7 cellular contexts compared by ENCODE assay signal in genomic region chr6:31366693-31367470, GRCh38. TPM values are rescaled to one million over a fixed set of nuclear protein-coding genes. Genes with fewer than 3 reads are reported as not detected.
DNase-seq lines count a peak whose midpoint lies in the region; ATAC-seq, FAIRE-seq and TF ChIP-seq lines count a peak whose summit lies in the region.

No MANE protein-coding gene starts in this region.

- DNase-seq in NCI-H446 (lab: John Stamatoyannopoulos, UW) (peak; percentile 69 to 87), colonic mucosa (peak; percentile 94), HepG2 (ENCODE audit: low spot score) (peak; percentile 80)
- DNase-seq in activated CD4-positive, alpha-beta T cell treated with anti-CD3 and anti-CD28 coated beads for 48 hours = peak; percentile 93
- peak; percentile 83 to 88 for DNase-seq in stimulated activated CD4-positive, alpha-beta T cell treated with anti-CD3 and anti-CD28 coated beads, Interleukin-2, amount 100 ng/mL, for 48 hours

- peak; percentile 60 for ATAC-seq in HG03066 (IDR thresholded peaks at IDR 0.05; ENCODE audit: low read depth, unreplicated experiment)
- ATAC-seq in HepG2 = peak; percentile 100

- no peaks in the 10 kb centered on the region for H3K79me2 ChIP-seq in HepG2 (ENCODE audit: insufficient read depth, low read length)

- H3K27ac ChIP-seq in colonic mucosa = no peak overlapping the region
- no peak overlapping the region for H3K27ac ChIP-seq in HepG2 (ENCODE audit: extremely low read length, insufficient read depth, low read length)

- TF ChIP-seq EP300 in HepG2 (IDR thresholded peaks at IDR 0.05; ENCODE audit: low read depth in 2 of 2, low read length in 2 of 2) (no peak), HepG2 (CRISPR knock-in tag; IDR thresholded peaks at IDR 0.05; ENCODE audit: borderline replicate concordance) (no peak)

- peak overlapping the region; percentile 3 for H3K4me3 ChIP-seq in colonic mucosa
- H3K4me3 ChIP-seq in HepG2 (replicated peaks in 1 of 3; ENCODE audit: insufficient read depth in 1 of 3, low read depth in 2 of 3, low read length in 3 of 3) = peak overlapping the region in 1 of 3 experiments; percentile 47; a peak in 1 of 6 replicates

- TF ChIP-seq POLR2A in HepG2 (IDR thresholded peaks at IDR 0.05; ENCODE audit: insufficient read depth in 1 of 2, low read depth in 2 of 2, low read length in 2 of 2) = no peak

- no peak overlapping the region for H2AFZ ChIP-seq in HepG2 (ENCODE audit: low read length)

- peak; percentile 84 for FAIRE-seq in HepG2 (lab: Jason Lieb, UNC)

- H3K9me3 ChIP-seq in colonic mucosa (no peaks in the 10 kb centered on the region), HepG2 (ENCODE audit: low read length) (no peaks in the 10 kb centered on the region)

- CTCF ChIA-PET in HepG2 (lab: Yijun Ruan, JAX; ENCODE audit: low intra/inter-chr PET ratio, low total read pairs) = interaction anchor here (0.7 to 5.7 kb wide), 4 partner anchors 9 to 229 kb away, joined by 3 to 67 read pairs (median 15); no protein-coding TSS in a partner anchor

- in situ Hi-C loops in HepG2 (cut with HindIII; ENCODE audit: extremely low pct_ligation_motif_present, low pct_unique_long_range_greater_than_20kb) = loop anchor here (5.0 to 25.0 kb wide), 3 partner anchors 175 to 1480 kb away; partner anchors contain the start of gene PSORS1C2

- no TSS peak for BruUV-seq in HepG2 (replicated peaks; lab: Mats Ljungman, UMichigan)

- intact Hi-C loops in colonic mucosa (cut with DNase I) (loop anchor here (2.0 to 5.0 kb wide), 3 partner anchors 100 to 230 kb away; partner anchors contain the start of gene PSORS1C2), HepG2 (cut with micrococcal nuclease; ENCODE audit: unreplicated experiment) (loop anchor here (1.0 to 2.0 kb wide), 3 partner anchors 94 to 230 kb away; partner anchors contain the start of gene HLA-C)

- POLR2A ChIA-PET in HepG2 (lab: Yijun Ruan, JAX) = interaction anchor here (0.9 to 1.5 kb wide), 6 partner anchors 156 to 230 kb away, joined by 3 to 20 read pairs (median 3); no protein-coding TSS in a partner anchor

- H3K9ac ChIP-seq in colonic mucosa (ENCODE audit: low read depth in 2 of 2, low read length in 2 of 2) (peak overlapping the region; percentile 26 to 46), HepG2 (ENCODE audit: insufficient read depth, low read depth, low read length) (no peak overlapping the region)

- H4K20me1 ChIP-seq in HepG2 (ENCODE audit: insufficient read depth, low read length) = no peaks in the 10 kb centered on the region

- TF ChIP-seq RAD21 in HepG2 (CRISPR knock-in tag; IDR thresholded peaks at IDR 0.05) = peak; percentile 99

- no peaks in the 10 kb centered on the region for H3K27me3 ChIP-seq in colonic mucosa
- peaks cover 2 to 20% of the 10 kb centered on the region in 2 experiments; a peak in 4 of 5 replicates for H3K27me3 ChIP-seq in HepG2 (ENCODE audit: control insufficient read depth in 1 of 2, insufficient read depth in 2 of 2, low read length in 2 of 2)

- H3K4me2 ChIP-seq in HepG2 (ENCODE audit: low read depth, low read length) = peak overlapping the region; percentile 70

- H3K36me3 ChIP-seq in colonic mucosa (no peaks in the 10 kb centered on the region), HepG2 (replicated peaks in 1 of 2; ENCODE audit: control insufficient read depth in 1 of 2, insufficient read depth in 2 of 2, low read length in 2 of 2) (no peaks in the 10 kb centered on the region)

- H3K4me1 ChIP-seq in colonic mucosa (no peaks in the 10 kb centered on the region), HepG2 (ENCODE audit: insufficient read depth, low read length) (0 out of 2 replicates have a peak, but pooled peaks cover 9% of the 10 kb centered on the region)

- TF ChIP-seq CTCF in GM12874 (IDR thresholded peaks at IDR 0.05; ENCODE audit: insufficient read depth, low read depth, low read length) (peak; percentile 95), colonic mucosa (IDR thresholded peaks at IDR 0.05) (peak; percentile 80), HepG2 (CRISPR knock-in tag; IDR thresholded peaks at IDR 0.05) (peak; percentile 98)

- WGBS in HepG2 (ENCODE audit: low lambda C conversion rate) = 6% methylated on average over 25 of the region's 30 CpGs

TF ChIP-seq in HepG2, 621 proteins besides CTCF, POLR2A, EP300 and RAD21 (continues in another document):
- TF ChIP-seq FOXP1 (IDR thresholded peaks at IDR 0.05) = no peak
- no peak for TF ChIP-seq FOXP1 (CRISPR knock-in tag; IDR thresholded peaks at IDR 0.05)
- TF ChIP-seq TOE1 (CRISPR knock-in tag; IDR thresholded peaks at IDR 0.05) = no peak
- TF ChIP-seq ZNF501 (CRISPR knock-in tag; IDR thresholded peaks at IDR 0.05) = no peak
- peak; percentile 88; the same call in 1 of the 2 replicates for TF ChIP-seq ZNF580 (CRISPR knock-in tag; IDR thresholded peaks at IDR 0.05; ENCODE audit: borderline replicate concordance, low read depth)
- TF ChIP-seq ZNF615 (CRISPR knock-in tag; IDR thresholded peaks at IDR 0.05; ENCODE audit: borderline replicate concordance) = no peak
- peak; percentile 51 for TF ChIP-seq ZFP91 (CRISPR knock-in tag; IDR thresholded peaks at IDR 0.05; ENCODE audit: borderline replicate concordance)
- no peak for TF ChIP-seq GATA4 (IDR thresholded peaks at IDR 0.05; ENCODE audit: borderline replicate concordance, low read depth)

RNA-seq across cellular contexts. Expression of gene HLA-B, which starts 9.9 kb away (rescaled TPM):
- total RNA-seq in colonic mucosa (1,000 to 10,000 TPM; 1,153 to 3,111 TPM), HepG2 (2016; rRNA removed; fragmentation: Illumina TruSeq; extraction: Trizol) (15.5 and 35.3 TPM in 2 replicates)
- total RNA-seq in HepG2 (2016; cell fraction: cytosol; rRNA removed; fragmentation: Illumina TruSeq; extraction: Trizol; ENCODE audit: low read depth) = 4.5 and 5.9 TPM in 2 replicates
- 21.5 and 54.7 TPM in 2 replicates for total RNA-seq in HepG2 (2016; cell fraction: insoluble cytoplasmic fraction; rRNA removed; fragmentation: Illumina TruSeq; extraction: Trizol)
- total RNA-seq in HepG2 (2016; cell fraction: membrane; rRNA removed; fragmentation: Illumina TruSeq; extraction: Trizol) = 7.5 and 8.0 TPM in 2 replicates
- total RNA-seq in HepG2 (2016; cell fraction: nucleus; rRNA removed; fragmentation: Illumina TruSeq; extraction: Trizol) = 40.3 and 68.5 TPM in 2 replicates
- polyA plus RNA-seq in HepG2 (2011; rRNA removed) = 88.9 and 228 TPM in 2 replicates
- 88.0 and 248 TPM in 2 replicates for polyA plus RNA-seq in HepG2 (2011; cell fraction: cytosol; rRNA removed)
- 72.3 and 226 TPM in 2 replicates for polyA plus RNA-seq in HepG2 (2011; cell fraction: nucleus; rRNA removed)
- 132 and 223 TPM in 2 replicates for polyA plus RNA-seq in HepG2 (2012)
- polyA plus RNA-seq in HepG2 (2016; cell fraction: cytosol; fragmentation: Illumina TruSeq; extraction: Trizol; ENCODE audit: low read depth) = 8.8 and 12.2 TPM in 2 replicates
- polyA plus RNA-seq in HepG2 (2016; cell fraction: insoluble cytoplasmic fraction; fragmentation: Illumina TruSeq; extraction: Trizol; ENCODE audit: low read depth) = 21.0 and 27.1 TPM in 2 replicates
- 7.9 and 9.2 TPM in 2 replicates for polyA plus RNA-seq in HepG2 (2016; cell fraction: membrane; fragmentation: Illumina TruSeq; extraction: Trizol; ENCODE audit: low read depth)
- 79.7 and 85.9 TPM in 2 replicates for polyA plus RNA-seq in HepG2 (2016; cell fraction: nucleus; fragmentation: Illumina TruSeq; extraction: Trizol; ENCODE audit: insufficient read depth, low read depth)
- polyA minus RNA-seq in HepG2 (2011; rRNA and poly(A)+ RNA removed; ENCODE audit: low replicate concordance) = 49.6 and 219 TPM in 2 replicates
- 19.6 and 37.6 TPM in 2 replicates for polyA minus RNA-seq in HepG2 (2011; cell fraction: cytosol; rRNA and poly(A)+ RNA removed)
- 4.6 and 44.0 TPM in 2 replicates for polyA minus RNA-seq in HepG2 (2011; cell fraction: nucleus; rRNA and poly(A)+ RNA removed)

RNA-seq across cellular contexts. Expression of gene MICA, which starts 36.5 kb away (rescaled TPM):
- 10 to 100 TPM; 15.0 to 26.7 TPM for total RNA-seq in colonic mucosa
- total RNA-seq in HepG2 (2016; rRNA removed; fragmentation: Illumina TruSeq; extraction: Trizol) = 20.5 and 38.1 TPM in 2 replicates
- total RNA-seq in HepG2 (2016; cell fraction: cytosol; rRNA removed; fragmentation: Illumina TruSeq; extraction: Trizol; ENCODE audit: low read depth) = 12.0 and 12.9 TPM in 2 replicates
- 20.8 and 39.1 TPM in 2 replicates for total RNA-seq in HepG2 (2016; cell fraction: insoluble cytoplasmic fraction; rRNA removed; fragmentation: Illumina TruSeq; extraction: Trizol)
- total RNA-seq in HepG2 (2016; cell fraction: membrane; rRNA removed; fragmentation: Illumina TruSeq; extraction: Trizol) = 19.5 and 19.6 TPM in 2 replicates
- 32.4 and 40.0 TPM in 2 replicates for total RNA-seq in HepG2 (2016; cell fraction: nucleus; rRNA removed; fragmentation: Illumina TruSeq; extraction: Trizol)
- polyA plus RNA-seq in HepG2 (2011; rRNA removed) = 21.6 and 29.3 TPM in 2 replicates
- polyA plus RNA-seq in HepG2 (2011; cell fraction: cytosol; rRNA removed) = 28.9 and 34.6 TPM in 2 replicates
- polyA plus RNA-seq in HepG2 (2011; cell fraction: nucleus; rRNA removed) = 28.9 and 39.2 TPM in 2 replicates
- polyA plus RNA-seq in HepG2 (2012) = 19.3 and 38.6 TPM in 2 replicates
- polyA plus RNA-seq in HepG2 (2016; cell fraction: cytosol; fragmentation: Illumina TruSeq; extraction: Trizol; ENCODE audit: low read depth) = 9.5 TPM in 2 replicates
- polyA plus RNA-seq in HepG2 (2016; cell fraction: insoluble cytoplasmic fraction; fragmentation: Illumina TruSeq; extraction: Trizol; ENCODE audit: low read depth) = 17.8 and 18.4 TPM in 2 replicates
- polyA plus RNA-seq in HepG2 (2016; cell fraction: membrane; fragmentation: Illumina TruSeq; extraction: Trizol; ENCODE audit: low read depth) = 13.7 and 14.7 TPM in 2 replicates
- 58.2 and 58.4 TPM in 2 replicates for polyA plus RNA-seq in HepG2 (2016; cell fraction: nucleus; fragmentation: Illumina TruSeq; extraction: Trizol; ENCODE audit: insufficient read depth, low read depth)
- polyA minus RNA-seq in HepG2 (2011; rRNA and poly(A)+ RNA removed; ENCODE audit: low replicate concordance) = 22.9 and 58.3 TPM in 2 replicates
- polyA minus RNA-seq in HepG2 (2011; cell fraction: cytosol; rRNA and poly(A)+ RNA removed) = 11.5 and 17.3 TPM in 2 replicates
- 10.6 and 18.5 TPM in 2 replicates for polyA minus RNA-seq in HepG2 (2011; cell fraction: nucleus; rRNA and poly(A)+ RNA removed)

Comparison
In these comparisons a context has a peak if more than half of its experiments do, and no peak if none do; other contexts are left out.
1. RNA of gene HLA-B, which starts 9.9 kb away (total RNA-seq): 1,153 to 3,111 TPM in colonic mucosa; 4.5 to 68.5 TPM in HepG2; every median in the first group is over 10 times any median in the second.
2. Peak in every context shown above with its lines, with median percentiles within 50 percentile points of each other: CTCF ChIP-seq and DNase-seq.